Comparison of ENCODE assay signal across 1 cellular context in genomic region chr4:75715105-75715799, GRCh38.
TF ChIP-seq lines count a peak whose summit lies in the region.

No MANE protein-coding gene starts in this region.

TF ChIP-seq in IMR-90, 13 proteins besides CTCF, POLR2A, EP300 and RAD21:
- TF ChIP-seq SMC3 (IDR thresholded peaks at IDR 0.05; ENCODE audit: low read depth, low read length) (no peak), MXI1 (IDR thresholded peaks at IDR 0.05; ENCODE audit: borderline replicate concordance, low read depth, low read length) (no peak), USF2 (IDR thresholded peaks at IDR 0.05; ENCODE audit: low read depth, low read length) (no peak), NFE2L2 (IDR thresholded peaks at IDR 0.05; ENCODE audit: low read depth, low read length) (peak; percentile 26; the same call in 1 of the 2 replicates), RCOR1 (IDR thresholded peaks at IDR 0.05; ENCODE audit: insufficient replicate concordance, low read length) (no peak), MAFK (IDR thresholded peaks at IDR 0.05; ENCODE audit: low read depth, low read length) (peak; percentile 68), MAZ (IDR thresholded peaks at IDR 0.05; ENCODE audit: borderline replicate concordance, low read depth, low read length) (no peak), ELK1 (IDR thresholded peaks at IDR 0.05; ENCODE audit: borderline replicate concordance, low read depth, low read length) (no peak), BHLHE40 (IDR thresholded peaks at IDR 0.05; ENCODE audit: low read depth, low read length) (no peak)
